1 cellular context compared by ENCODE assay signal in genomic region chr9:101440714-101441230, GRCh38.
TF ChIP-seq lines count a peak whose summit lies in the region.

No MANE protein-coding gene starts in this region.

TF ChIP-seq in HepG2, 621 proteins besides CTCF, POLR2A, EP300 and RAD21 (continued from another document):
- TF ChIP-seq ESRRA (CRISPR knock-in tag; IDR thresholded peaks at IDR 0.05; ENCODE audit: low read depth) (no peak), ZSCAN30 (CRISPR knock-in tag; IDR thresholded peaks at IDR 0.05) (no peak), ZSCAN22 (CRISPR knock-in tag; IDR thresholded peaks at IDR 0.05) (no peak), ZBTB21 (CRISPR knock-in tag; IDR thresholded peaks at IDR 0.05) (no peak; the same call in 1 of the 2 replicates), ZNF383 (CRISPR knock-in tag; IDR thresholded peaks at IDR 0.05; ENCODE audit: borderline replicate concordance) (no peak), HDAC6 (IDR thresholded peaks at IDR 0.05; ENCODE audit: low read depth, low read length) (no peak), FIP1L1 (IDR thresholded peaks at IDR 0.05; ENCODE audit: borderline replicate concordance, insufficient read depth, low read depth, low read length) (no peak), ZBTB7A (CRISPR knock-in tag; IDR thresholded peaks at IDR 0.05) (no peak), JARID2 (CRISPR knock-in tag; IDR thresholded peaks at IDR 0.05; ENCODE audit: insufficient replicate concordance) (no peak), MXI1 (IDR thresholded peaks at IDR 0.05; ENCODE audit: borderline replicate concordance, low read depth, low read length) (no peak), KAT2B (IDR thresholded peaks at IDR 0.05; ENCODE audit: borderline replicate concordance, low read depth, low read length) (no peak), SOX13 (IDR thresholded peaks at IDR 0.05) (0 out of 2 replicates have a peak, but pooled peaks have one; percentile 20), SOX13 (CRISPR knock-in tag; conservative IDR thresholded peaks at IDR 0.05 in 1 of 2, IDR thresholded peaks at IDR 0.05 in 1 of 2) (peak in 1 of 2 experiments; percentile 60; a peak in 2 of 4 replicates), HOXA3 (CRISPR knock-in tag; IDR thresholded peaks at IDR 0.05) (no peak), MEF2D (CRISPR knock-in tag; IDR thresholded peaks at IDR 0.05) (no peak), SNAPC2 (CRISPR knock-in tag; IDR thresholded peaks at IDR 0.05) (no peak), ZKSCAN5 (CRISPR knock-in tag; IDR thresholded peaks at IDR 0.05) (no peak), YEATS4 (CRISPR knock-in tag; IDR thresholded peaks at IDR 0.05; ENCODE audit: borderline replicate concordance) (no peak), FOXC1 (CRISPR knock-in tag; IDR thresholded peaks at IDR 0.05; ENCODE audit: borderline replicate concordance) (no peak), HNF4A (CRISPR knock-in tag; IDR thresholded peaks at IDR 0.05) (peak; percentile 84), ZNF24 (IDR thresholded peaks at IDR 0.05) (no peak), HINFP (CRISPR knock-in tag; IDR thresholded peaks at IDR 0.05; ENCODE audit: low read depth) (no peak), CREM (IDR thresholded peaks at IDR 0.05) (peak; percentile 40; the same call in 1 of the 2 replicates), CREM (CRISPR knock-in tag; IDR thresholded peaks at IDR 0.05) (no peak), ZNF432 (CRISPR knock-in tag; IDR thresholded peaks at IDR 0.05; ENCODE audit: borderline replicate concordance) (no peak), MAZ (IDR thresholded peaks at IDR 0.05; ENCODE audit: borderline replicate concordance, low read depth, low read length) (no peak), MAZ (CRISPR knock-in tag; IDR thresholded peaks at IDR 0.05; ENCODE audit: low read depth) (no peak), THAP7 (CRISPR knock-in tag; IDR thresholded peaks at IDR 0.05) (no peak)
